ENCODE assay signal across 22 cellular contexts in the genomic region with DNA sequence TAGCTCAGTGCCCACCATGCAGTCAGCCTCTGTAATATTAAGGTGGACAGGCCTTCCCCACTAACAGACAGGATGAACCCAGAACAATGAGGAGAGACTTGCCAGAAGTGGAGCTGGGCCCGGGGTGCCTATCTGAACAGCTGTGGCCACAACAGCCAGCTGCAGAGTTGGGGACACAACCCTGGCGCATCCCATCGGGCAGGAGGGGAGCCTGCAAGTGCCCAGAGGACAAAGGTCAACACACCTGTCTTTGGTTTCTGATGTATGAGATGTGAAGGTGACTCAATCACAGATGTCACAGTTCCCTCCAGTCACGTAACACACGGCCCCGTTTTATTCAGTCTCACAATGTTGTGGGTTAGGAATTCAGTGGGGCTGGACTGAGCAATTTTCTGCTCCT. TPM values are rescaled to one million over a fixed set of nuclear protein-coding genes. Genes with fewer than 3 reads are reported as not detected.
DNase-seq lines count a peak whose midpoint lies in the region; FAIRE-seq and TF ChIP-seq lines count a peak whose summit lies in the region.
"Had no signal": no experiment of that assay in that cellular context is flagged by ENCODE, and none has a peak within 500 bp of the region (broad histone marks: within the 10 kb centered on the region; RNA-seq: fewer than 3 reads in every experiment).

No MANE protein-coding gene starts in this region.

- H2BK15ac ChIP-seq in H1 (ENCODE audit: low read length), result no peak overlapping the region

- H3K27ac ChIP-seq in AG04450 (ENCODE audit: low read depth, low read length) (peak overlapping the region; percentile 2), H1 (ENCODE audit: low read depth, low read length) (no peak overlapping the region)
- peak overlapping the region in 4 of 11 experiments; percentile 1 to 34 (median 24); a peak in 5 of 22 replicates for H3K27ac ChIP-seq in BLaER1 treated with 17β-estradiol and CSF1 and Interleukin-3, amounts not matched to agents 10 nM and 100 nM
- H3K27ac ChIP-seq: A549, SJCRH30 had no signal

- H3K14ac ChIP-seq in H1 (ENCODE audit: insufficient read length), result no peak overlapping the region

- H3K36me3 ChIP-seq in BLaER1 treated with 17β-estradiol and CSF1 and Interleukin-3, amounts not matched to agents 10 nM and 100 nM, result no peaks in the 10 kb centered on the region; a peak in 1 of 22 replicates
- no peaks in the 10 kb centered on the region; a peak in 1 of 8 replicates for H3K36me3 ChIP-seq in H1 (ENCODE audit: control insufficient read depth in 2 of 4, insufficient read depth in 4 of 4, low read length in 3 of 4)
- H3K36me3 ChIP-seq: HAP-1, MG63, SJCRH30 had no signal

- peaks cover 70 to 92% (median 82%) of the 10 kb centered on the region in 10 experiments for H3K4me1 ChIP-seq in BLaER1 treated with 17β-estradiol and CSF1 and Interleukin-3, amounts not matched to agents 10 nM and 100 nM
- peaks cover 0 to 4% (median under 1%) of the 10 kb centered on the region in 4 experiments; a peak in 4 of 7 replicates for H3K4me1 ChIP-seq in H1 (replicated peaks in 1 of 4; ENCODE audit: control insufficient read depth in 3 of 4, insufficient read depth in 4 of 4, low read length in 3 of 4)

- H2BK5ac ChIP-seq in H1 (ENCODE audit: low read depth, low read length), result no peak overlapping the region

- no peaks in the 10 kb centered on the region for H3K9me3 ChIP-seq in AG04450 (ENCODE audit: control insufficient read depth, insufficient read depth, low read length)
- H3K9me3 ChIP-seq in BLaER1 treated with 17β-estradiol and CSF1 and Interleukin-3, amounts not matched to agents 10 nM and 100 nM (replicated peaks in 1 of 11), result peaks cover 0 to 11% (median under 1%) of the 10 kb centered on the region in 11 experiments; a peak in 5 of 22 replicates
- no peaks in the 10 kb centered on the region for H3K9me3 ChIP-seq in H1 (ENCODE audit: insufficient read depth in 2 of 2, low read depth in 1 of 2, low read length in 1 of 2)
- H3K9me3 ChIP-seq: A549, HAP-1, MG63, SJCRH30 had no signal

- WGBS in H1 (ENCODE audit: extremely low coverage in 1 of 2, insufficient coverage in 1 of 2, insufficient read length in 1 of 2, insufficient replicate concordance in 2 of 2, low coverage in 1 of 2, low lambda C conversion rate in 2 of 2, missing lambda C conversion rate in 1 of 2), 2 experiments, result 75% methylated on average over 6 of the region's 6 CpGs; no CpG with 5 or more reads in 1 of the 2 experiments

- no peak overlapping the region for H4K5ac ChIP-seq in H1 (ENCODE audit: insufficient read length, low read depth, low read length)

- no peak overlapping the region for H3K9ac ChIP-seq in BLaER1 treated with 17β-estradiol and CSF1 and Interleukin-3, amounts not matched to agents 10 nM and 100 nM
- no peak overlapping the region for H3K9ac ChIP-seq in H1 (replicated peaks in 1 of 4; ENCODE audit: extremely low read depth in 1 of 4, low read depth in 3 of 4, low read length in 3 of 4)

- no peak overlapping the region for H2AK5ac ChIP-seq in H1 (ENCODE audit: low read depth, low read length)

- no peak overlapping the region for H4K91ac ChIP-seq in H1 (replicated peaks; ENCODE audit: insufficient read length, low read length)

- no peak for FAIRE-seq in H1 (lab: Jason Lieb, UNC)
- FAIRE-seq: A549, GM12878, HTR-8/SVneo had no signal

- H3K4ac ChIP-seq in H1 (replicated peaks; ENCODE audit: insufficient read length, low read depth, low read length), result peak overlapping the region; percentile 54

- no peaks in the 10 kb centered on the region for H3K79me2 ChIP-seq in H1 (ENCODE audit: control insufficient read depth in 1 of 2, insufficient read depth in 2 of 2, low read length in 2 of 2)

- H3K27me3 ChIP-seq in AG04450 (ENCODE audit: control insufficient read depth, insufficient read depth, low read length) (peaks cover 3% of the 10 kb centered on the region), H1 (replicated peaks in 1 of 4; ENCODE audit: control insufficient read depth in 3 of 4, extremely low read depth in 1 of 4, insufficient read depth in 3 of 4, low read length in 3 of 4) (no peaks in the 10 kb centered on the region)
- no peaks in the 10 kb centered on the region for H3K27me3 ChIP-seq in BLaER1 treated with 17β-estradiol and CSF1 and Interleukin-3, amounts not matched to agents 10 nM and 100 nM
- H3K27me3 ChIP-seq: MG63, SJCRH30 had no signal

- no peak for TF ChIP-seq EP300 in H1 (IDR thresholded peaks at IDR 0.05; ENCODE audit: borderline replicate concordance in 1 of 2, low read depth in 2 of 2, low read length in 2 of 2)

- no peaks in the 10 kb centered on the region for H3K23me2 ChIP-seq in H1 (ENCODE audit: low read depth, low read length)

- no peak for TF ChIP-seq POLR2A in H1 (IDR thresholded peaks at IDR 0.05; ENCODE audit: control extremely low read depth in 1 of 2, low read depth in 2 of 2, low read length in 2 of 2)

- H2BK12ac ChIP-seq in H1 (ENCODE audit: low read depth, low read length), result no peak overlapping the region

- no peak for TF ChIP-seq RAD21 in H1 (IDR thresholded peaks at IDR 0.05 in 1 of 2, conservative IDR thresholded peaks at IDR 0.05 in 1 of 2; ENCODE audit: low read depth in 2 of 2, low read length in 2 of 2)

- H3K4me2 ChIP-seq in BLaER1 treated with 17β-estradiol and CSF1 and Interleukin-3, amounts not matched to agents 10 nM and 100 nM, result peak overlapping the region in 6 of 11 experiments; percentile 13 to 96 (median 90); a peak in 6 of 22 replicates
- no peak overlapping the region for H3K4me2 ChIP-seq in H1 (ENCODE audit: insufficient read depth in 1 of 2, low read depth in 2 of 2, low read length in 2 of 2)
- H3K4me2 ChIP-seq: A549, GM23338 had no signal

- H2AFZ ChIP-seq in H1 (ENCODE audit: low read length), result no peak overlapping the region
- H2AFZ ChIP-seq: GM23338 had no signal

- H4K20me1 ChIP-seq in BLaER1 treated with 17β-estradiol and CSF1 and Interleukin-3, amounts not matched to agents 10 nM and 100 nM, result no peaks in the 10 kb centered on the region
- H4K20me1 ChIP-seq in H1 (replicated peaks in 1 of 2; ENCODE audit: control insufficient read depth in 1 of 2, insufficient read depth in 2 of 2, low read length in 2 of 2), result no peaks in the 10 kb centered on the region

- H3K79me1 ChIP-seq in H1 (ENCODE audit: low read depth, low read length), result no peaks in the 10 kb centered on the region

- TF ChIP-seq CTCF in AG04450 (IDR thresholded peaks at IDR 0.05; ENCODE audit: low read depth, low read length) (no peak), H1 (IDR thresholded peaks at IDR 0.05; ENCODE audit: control extremely low read depth in 1 of 3, insufficient read depth in 1 of 3, low read depth in 1 of 3, low read length in 3 of 3) (no peak)

- H3K4me3 ChIP-seq in AG04450 (ENCODE audit: low read depth, low read length) (no peak overlapping the region), H1 (ENCODE audit: extremely low read depth in 1 of 4, insufficient read depth in 2 of 4, low read depth in 3 of 4, low read length in 4 of 4) (no peak overlapping the region)
- H3K4me3 ChIP-seq in BLaER1 treated with 17β-estradiol and CSF1 and Interleukin-3, amounts not matched to agents 10 nM and 100 nM, result no peak overlapping the region
- H3K4me3 ChIP-seq: A549, GM12878, GM23338, HAP-1, MG63, SJCRH30 had no signal

- POLR2A ChIA-PET in AG04450 (lab: Yijun Ruan, JAX) (no interaction called here), H1 (lab: Charles Lee; ENCODE audit: partially characterized antibody) (interaction anchor here (1.1 kb wide), 1 partner anchor 224 kb away, joined by 3 read pairs; no protein-coding TSS in a partner anchor)

- H3K18ac ChIP-seq in H1 (ENCODE audit: extremely low read depth, low read length), result no peak overlapping the region

- peak overlapping the region; percentile 52; the same call in 1 of the 2 replicates for H4K8ac ChIP-seq in H1 (ENCODE audit: extremely low read depth, insufficient read depth, low read length)

- DNase-seq in AG04450 (ENCODE audit: low read depth, low spot score) (no peak), H1 (ENCODE audit: low read depth in 1 of 2, low spot score in 2 of 2) (no peak), myocyte (ENCODE audit: low read depth) (peak; percentile 38), HuH-7.5 (ENCODE audit: low spot score) (no peak), ACHN (no peak)
- no peak for DNase-seq in stimulated activated CD4-positive, alpha-beta T cell treated with anti-CD3 and anti-CD28 coated beads, Interleukin-1b, Interleukin-23, amount 100 ng/mL, for 48 hours
- DNase-seq: GDM1, HFFc6, IMR-90, KG1, MG63, NCI-H1694, NCI-H2029 treated with DMSO at 0.1 percent for 48 hours, NCI-H2227 treated with DMSO at 0.1 percent for 48 hours, NCI-H69 had no signal

- CTCF ChIA-PET in AG04450 (lab: Charles Lee) (interaction anchor here (0.8 to 2.0 kb wide), 2 partner anchors 19 to 189 kb away, joined by 3 to 6 read pairs; no protein-coding TSS in a partner anchor), H1 (lab: Charles Lee; ENCODE audit: partially characterized antibody) (interaction anchor here (0.7 to 13.3 kb wide), 6 partner anchors 13 to 191 kb away, joined by 3 to 118 read pairs (median 10); no protein-coding TSS in a partner anchor)

- no peak overlapping the region for H2BK120ac ChIP-seq in H1 (replicated peaks; ENCODE audit: low read depth, low read length)

- H3K23ac ChIP-seq in H1 (ENCODE audit: insufficient read length), result no peak overlapping the region

- no peak overlapping the region for H2BK20ac ChIP-seq in H1 (ENCODE audit: low read length)

- in situ Hi-C loops in ACHN (cut with HindIII; ENCODE audit: low pct_ligation_motif_present, low pct_unique_long_range_greater_than_20kb, low sequenced_read_pairs), result no loop called here

- H3K56ac ChIP-seq in H1 (replicated peaks; ENCODE audit: insufficient read length, low read depth, low read length), result no peak overlapping the region

TF ChIP-seq in H1, 55 proteins besides CTCF, POLR2A, EP300 and RAD21 (continues in another document):
- no peak for TF ChIP-seq NRF1 (IDR thresholded peaks at IDR 0.05; ENCODE audit: low read depth, low read length)
- TF ChIP-seq BCL11A (IDR thresholded peaks at IDR 0.05; ENCODE audit: low read depth in 2 of 2, low read length in 2 of 2), result no peak
- TF ChIP-seq BRCA1 (IDR thresholded peaks at IDR 0.05; ENCODE audit: low read depth, low read length), result no peak
- no peak for TF ChIP-seq NANOG (IDR thresholded peaks at IDR 0.05; ENCODE audit: insufficient read depth, low read depth, low read length, poor library complexity, severe bottlenecking)

RNA-seq across cellular contexts. Expression of gene TAF1B, which starts 48.2 kb away (rescaled TPM):
- polyA plus RNA-seq in AG04450 (2011; rRNA removed) (17.2 and 25.8 TPM in 2 replicates), H1 (2011; rRNA removed) (5.4 and 6.6 TPM in 2 replicates)
- 23.7 and 27.7 TPM in 2 replicates for polyA minus RNA-seq in AG04450 (2011; rRNA and poly(A)+ RNA removed)
- total RNA-seq in H1 (2021; fragmentation: NEBNext Ultra II Directional; extraction: Animal tissue kit (Norgen Biotek cat#: 25700)), result 25.2 and 25.8 TPM in 2 replicates
- polyA plus RNA-seq in H1 (2011; cell fraction: cytosol; rRNA removed), result 7.3 TPM
- 7.4 TPM for polyA plus RNA-seq in H1 (2011; cell fraction: nucleus; rRNA removed)
- 6.8 to 12.0 TPM (median 7.8 TPM) in 4 replicates for polyA plus RNA-seq in H1 (2012, experiment 1 of 2)
- 1.3 TPM for polyA plus RNA-seq in H1 (2012, experiment 2 of 2)
- polyA plus RNA-seq in H1 (2013, experiment 1 of 2), result 17.6 TPM
- polyA plus RNA-seq in H1 (2013, experiment 2 of 2), result 16.8 TPM
- polyA minus RNA-seq in H1 (2011; rRNA and poly(A)+ RNA removed), result 20.7 and 22.7 TPM in 2 replicates
- polyA minus RNA-seq in H1 (2011; cell fraction: cytosol; rRNA and poly(A)+ RNA removed), result 10.9 TPM
- 47.1 TPM for polyA minus RNA-seq in H1 (2011; cell fraction: nucleus; rRNA and poly(A)+ RNA removed)
- 7.0 and 15.8 TPM in 2 replicates for total RNA-seq in myocyte
- polyA plus RNA-seq in myocyte (2012), result 4.6 TPM

Comparison
In these comparisons a context has a peak if more than half of its experiments do, and no peak if none do; other contexts are left out.
1. H3K4me2 ChIP-seq: peak in BLaER1 treated with 17β-estradiol and CSF1 and Interleukin-3, amounts not matched to agents 10 nM and 100 nM (6 of 11); none in H1 (0 of 2).